Comparison of ENCODE assay signal across 23 cellular contexts in genomic region chr22:33894515-33894914, GRCh38.
"Had no signal": no experiment of that assay in that cellular context is flagged by ENCODE, and none has a peak within 500 bp of the region (broad histone marks: within the 10 kb centered on the region; RNA-seq: fewer than 3 reads in every experiment).

No MANE protein-coding gene starts in this region.

- H3K27me3 ChIP-seq: brain microvascular endothelial cell, gastroesophageal sphincter, heart left ventricle, left lung had no signal

- H3K4me3 ChIP-seq: gastroesophageal sphincter, heart left ventricle, left lung, skin epidermis, thoracic aorta had no signal

- H3K9me3 ChIP-seq: gastroesophageal sphincter, thoracic aorta had no signal

- H3K9me3 Mint-ChIP-seq: mesothelial cell of epicardium; natural killer cell treated with Interleukin-12 subunit alpha and Interleukin-12 subunit beta and Interleukin-15 and Interleukin-18, amount 100 ng/mL, for 72 hours had no signal

- ATAC-seq: activated CD8-positive, alpha-beta memory T cell treated with anti-CD3 and anti-CD28 coated beads, Interleukin-2, amount 10 ng/mL, durations not matched to agents 7 days and 5 days; gastroesophageal sphincter; natural killer cell treated with Interleukin-12 subunit alpha and Interleukin-12 subunit beta and Interleukin-15 and Interleukin-18, amount 100 ng/mL, for 72 hours; right cardiac atrium; SK-N-SH treated with all-trans-retinoic acid at 6 μM for 48 hours; T-cell had no signal

- H3K36me3 ChIP-seq: brain microvascular endothelial cell, gastroesophageal sphincter, heart left ventricle, left lung, thoracic aorta had no signal

- H3K4me3 Mint-ChIP-seq: activated CD4-positive, alpha-beta memory T cell treated with anti-CD3 and anti-CD28 coated beads, Interleukin-2, amount 10 ng/mL, durations not matched to agents 7 days and 5 days; activated CD8-positive, alpha-beta memory T cell treated with anti-CD3 and anti-CD28 coated beads, Interleukin-2, amount 10 ng/mL, durations not matched to agents 7 days and 5 days; activated naive CD8-positive, alpha-beta T cell treated with anti-CD3 and anti-CD28 coated beads for 36 hours; mesothelial cell of epicardium; natural killer cell treated with Interleukin-12 subunit alpha and Interleukin-12 subunit beta and Interleukin-15 and Interleukin-18, amount 100 ng/mL, for 72 hours; T-cell had no signal

- H3K4me1 ChIP-seq: left lung had no signal

- H3K27ac Mint-ChIP-seq: activated CD4-positive, alpha-beta memory T cell treated with anti-CD3 and anti-CD28 coated beads, Interleukin-2, amount 10 ng/mL, durations not matched to agents 7 days and 5 days; activated CD8-positive, alpha-beta memory T cell treated with anti-CD3 and anti-CD28 coated beads, Interleukin-2, amount 10 ng/mL, durations not matched to agents 7 days and 5 days; activated naive CD8-positive, alpha-beta T cell treated with anti-CD3 and anti-CD28 coated beads for 36 hours; mesothelial cell of epicardium; natural killer cell treated with Interleukin-12 subunit alpha and Interleukin-12 subunit beta and Interleukin-15 and Interleukin-18, amount 100 ng/mL, for 72 hours; T-cell had no signal

- H3K27ac ChIP-seq: brain microvascular endothelial cell, gastroesophageal sphincter, left lung, skin epidermis, thoracic aorta had no signal

- H3K36me3 Mint-ChIP-seq: activated CD8-positive, alpha-beta memory T cell treated with anti-CD3 and anti-CD28 coated beads, Interleukin-2, amount 10 ng/mL, durations not matched to agents 7 days and 5 days; activated naive CD8-positive, alpha-beta T cell treated with anti-CD3 and anti-CD28 coated beads for 36 hours; natural killer cell treated with Interleukin-12 subunit alpha and Interleukin-12 subunit beta and Interleukin-15 and Interleukin-18, amount 100 ng/mL, for 72 hours; T-cell had no signal

- H3K27me3 Mint-ChIP-seq: activated CD4-positive, alpha-beta memory T cell treated with anti-CD3 and anti-CD28 coated beads, Interleukin-2, amount 10 ng/mL, durations not matched to agents 7 days and 5 days; activated CD8-positive, alpha-beta memory T cell treated with anti-CD3 and anti-CD28 coated beads, Interleukin-2, amount 10 ng/mL, durations not matched to agents 7 days and 5 days had no signal

- DNase-seq: activated CD4-positive, alpha-beta memory T cell treated with anti-CD3 and anti-CD28 coated beads, Interleukin-2, amount 10 ng/mL, durations not matched to agents 7 days and 5 days; activated CD4-positive, alpha-beta T cell treated with anti-CD3 and anti-CD28 coated beads for 48 hours; activated CD4-positive, CD25-positive, alpha-beta regulatory T cell; activated CD8-positive, alpha-beta memory T cell treated with anti-CD3 and anti-CD28 coated beads, Interleukin-2, amount 10 ng/mL, durations not matched to agents 7 days and 5 days; activated naive CD4-positive, alpha-beta T cell; activated naive CD8-positive, alpha-beta T cell treated with anti-CD3 and anti-CD28 coated beads for 36 hours; amygdala; brain microvascular endothelial cell; cerebellar nuclear complex; effector CD4-positive, alpha-beta T cell; heart left ventricle; left lung; right cardiac atrium; stimulated activated CD4-positive, alpha-beta T cell treated with anti-CD3 and anti-CD28 coated beads, Interleukin-15, amount 100 ng/mL, for 24 hours; stimulated activated CD4-positive, alpha-beta T cell treated with anti-CD3 and anti-CD28 coated beads, Interleukin-2, amount 100 ng/mL, for 48 hours; T-cell; T-helper 9 cell had no signal

- H3K4me1 Mint-ChIP-seq: activated CD4-positive, alpha-beta memory T cell treated with anti-CD3 and anti-CD28 coated beads, Interleukin-2, amount 10 ng/mL, durations not matched to agents 7 days and 5 days; activated CD8-positive, alpha-beta memory T cell treated with anti-CD3 and anti-CD28 coated beads, Interleukin-2, amount 10 ng/mL, durations not matched to agents 7 days and 5 days; activated naive CD8-positive, alpha-beta T cell treated with anti-CD3 and anti-CD28 coated beads for 36 hours; T-cell had no signal
